8 cellular contexts compared by ENCODE assay signal in the genomic region with DNA sequence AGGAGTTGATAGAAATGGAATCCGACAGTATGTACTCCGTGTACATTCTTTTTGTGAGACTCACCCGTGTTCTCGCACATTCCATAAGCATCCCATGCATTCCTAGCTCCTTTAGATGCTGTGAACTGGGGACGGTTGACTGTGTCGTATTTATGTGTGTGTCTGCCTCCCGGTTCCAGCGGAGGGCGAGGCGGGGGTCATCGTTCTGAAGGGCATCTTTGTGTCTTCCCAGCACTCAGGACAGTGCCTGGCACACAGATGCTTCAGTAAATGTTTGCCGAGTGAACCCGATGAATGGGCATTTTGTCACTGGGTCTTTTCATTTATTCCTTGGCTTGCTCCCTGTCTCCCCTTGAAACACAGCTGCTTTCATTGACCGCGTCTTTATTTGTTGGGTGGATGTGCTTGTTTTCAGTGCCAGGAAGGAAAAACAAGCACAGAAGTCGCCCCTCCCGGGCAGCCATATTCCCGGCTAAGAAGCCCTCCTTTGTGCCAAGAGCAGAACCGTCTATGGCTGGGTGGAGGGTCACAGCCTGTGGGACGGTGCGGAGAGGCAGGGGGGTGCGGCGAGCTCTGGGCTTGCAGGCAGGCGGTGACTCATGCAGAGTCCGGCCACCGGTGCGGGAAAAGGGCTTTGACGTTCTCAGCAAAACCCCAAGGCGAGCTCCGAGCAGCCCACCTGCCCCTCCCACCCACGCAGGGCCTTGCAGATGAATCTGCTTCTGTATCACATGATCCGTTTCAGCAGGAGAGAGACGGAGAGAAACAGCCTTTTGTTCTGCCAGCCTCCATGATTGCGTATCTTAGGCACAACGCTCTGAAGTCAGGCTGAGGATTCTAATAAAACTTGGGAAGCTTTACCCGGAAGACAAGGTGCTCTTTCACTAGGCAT. TPM values are rescaled to one million over a fixed set of nuclear protein-coding genes. Genes with fewer than 3 reads are reported as not detected.
A peak's percentile ranks its signal among the peaks of the same experiment; 100 is the strongest.
DNase-seq lines count a peak whose midpoint lies in the region; ATAC-seq, FAIRE-seq and TF ChIP-seq lines count a peak whose summit lies in the region.

No MANE protein-coding gene starts in this region.

- peak overlapping the region; percentile 45 for H3K4me3 ChIP-seq in AG04450 (ENCODE audit: low read depth, low read length)
- H3K4me3 ChIP-seq in endothelial cell of umbilical vein (replicated peaks in 1 of 3; ENCODE audit: insufficient read depth in 1 of 3, low read depth in 1 of 3, low read length in 3 of 3), result no peak overlapping the region
- H3K4me3 ChIP-seq in mucosa of rectum (ENCODE audit: low read length in 2 of 2), result peak overlapping the region; percentile 52 to 64

- H2AFZ ChIP-seq in endothelial cell of umbilical vein (ENCODE audit: low read depth, low read length), result no peak overlapping the region

- intact Hi-C loops in endothelial cell of umbilical vein (cut with micrococcal nuclease), result no loop called here

- no peaks in the 10 kb centered on the region for H3K79me2 ChIP-seq in endothelial cell of umbilical vein (ENCODE audit: control insufficient read depth, insufficient read depth, low read length)

- H3K4me3 Mint-ChIP-seq in activated CD8-positive, alpha-beta memory T cell treated with anti-CD3 and anti-CD28 coated beads, Interleukin-2, amount 10 ng/mL, durations not matched to agents 7 days and 5 days, result no peak overlapping the region

- H3K36me3 ChIP-seq in endothelial cell of umbilical vein (ENCODE audit: control insufficient read depth in 2 of 2, extremely low read depth in 1 of 2, insufficient read depth in 2 of 2, low read length in 2 of 2) (no peaks in the 10 kb centered on the region), mucosa of rectum (ENCODE audit: control insufficient read depth in 2 of 2, insufficient read depth in 2 of 2, low read length in 2 of 2) (no peaks in the 10 kb centered on the region)

- H3K27ac ChIP-seq in AG04450 (ENCODE audit: low read depth, low read length) (peak overlapping the region; percentile 95), endothelial cell of umbilical vein (ENCODE audit: insufficient read depth, low read depth, low read length) (no peak overlapping the region), mucosa of rectum (ENCODE audit: low read depth in 2 of 2, low read length in 2 of 2) (no peak overlapping the region)

- no peaks in the 10 kb centered on the region for H4K20me1 ChIP-seq in endothelial cell of umbilical vein (replicated peaks; ENCODE audit: control insufficient read depth, extremely low read depth, insufficient read depth, low read length)

- H3K9me3 Mint-ChIP-seq in activated CD8-positive, alpha-beta memory T cell treated with anti-CD3 and anti-CD28 coated beads, Interleukin-2, amount 10 ng/mL, durations not matched to agents 7 days and 5 days (ENCODE audit: low read depth), result no peaks in the 10 kb centered on the region

- peaks cover 4% of the 10 kb centered on the region; the same call in 1 of the 2 replicates for H3K9me3 ChIP-seq in AG04450 (ENCODE audit: control insufficient read depth, insufficient read depth, low read length)
- H3K9me3 ChIP-seq in endothelial cell of umbilical vein (replicated peaks; ENCODE audit: control insufficient read depth, insufficient read depth, low read length), result no peaks in the 10 kb centered on the region
- H3K9me3 ChIP-seq in mucosa of rectum (ENCODE audit: control insufficient read depth in 2 of 2, low read length in 2 of 2), result no peaks in the 10 kb centered on the region

- peaks cover 10% of the 10 kb centered on the region for H3K4me1 Mint-ChIP-seq in activated CD8-positive, alpha-beta memory T cell treated with anti-CD3 and anti-CD28 coated beads, Interleukin-2, amount 10 ng/mL, durations not matched to agents 7 days and 5 days

- CTCF ChIA-PET in AG04450 (lab: Charles Lee) (interaction anchor here (0.6 to 6.8 kb wide), 7 partner anchors 10 to 259 kb away, joined by 3 to 119 read pairs (median 6); partner anchors contain the start of gene TUBB2A), endothelial cell of umbilical vein (lab: Charles Lee) (interaction anchor here (1.1 to 2.9 kb wide), 4 partner anchors 17 to 91 kb away, joined by 3 to 15 read pairs (median 9); partner anchors contain the start of gene TUBB2A)
- CTCF ChIA-PET in activated CD8-positive, alpha-beta memory T cell treated with anti-CD3 and anti-CD28 coated beads, Interleukin-2, amount 10 ng/mL, durations not matched to agents 7 days and 5 days (lab: Charles Lee), result interaction anchor here (0.8 to 1.3 kb wide), 4 partner anchors 10 to 127 kb away, joined by 3 read pairs; no protein-coding TSS in a partner anchor

- POLR2A ChIA-PET in AG04450 (lab: Yijun Ruan, JAX) (interaction anchor here (0.6 to 1.7 kb wide), 12 partner anchors 10 to 691 kb away, joined by 3 to 10 read pairs (median 4); partner anchors contain the start of genes PSMG4 and TUBB2A), endothelial cell of umbilical vein (lab: Charles Lee) (no interaction called here)

- no peak overlapping the region for H3K9ac ChIP-seq in endothelial cell of umbilical vein (replicated peaks; ENCODE audit: extremely low read depth, insufficient read depth, low read length)
- H3K9ac ChIP-seq in mucosa of rectum (ENCODE audit: low read depth in 1 of 2, low read length in 2 of 2), result peak overlapping the region; percentile 47

- H3K27ac Mint-ChIP-seq in activated CD8-positive, alpha-beta memory T cell treated with anti-CD3 and anti-CD28 coated beads, Interleukin-2, amount 10 ng/mL, durations not matched to agents 7 days and 5 days, result no peak overlapping the region

- no peak for ATAC-seq in activated CD8-positive, alpha-beta memory T cell treated with anti-CD3 and anti-CD28 coated beads, Interleukin-2, amount 10 ng/mL, durations not matched to agents 7 days and 5 days

- no peaks in the 10 kb centered on the region for H3K36me3 Mint-ChIP-seq in activated CD8-positive, alpha-beta memory T cell treated with anti-CD3 and anti-CD28 coated beads, Interleukin-2, amount 10 ng/mL, durations not matched to agents 7 days and 5 days

- H3K27me3 ChIP-seq in AG04450 (ENCODE audit: control insufficient read depth, insufficient read depth, low read length), result peaks cover 4% of the 10 kb centered on the region
- peaks cover 18 to 22% of the 10 kb centered on the region in 2 experiments for H3K27me3 ChIP-seq in endothelial cell of umbilical vein (ENCODE audit: control insufficient read depth in 2 of 2, insufficient read depth in 2 of 2, low read length in 2 of 2)
- H3K27me3 ChIP-seq in mucosa of rectum (ENCODE audit: control insufficient read depth in 2 of 2, insufficient read depth in 2 of 2, low read length in 2 of 2), result peaks cover 3 to 5% of the 10 kb centered on the region in 2 donors

- H3K4me2 ChIP-seq in endothelial cell of umbilical vein (ENCODE audit: insufficient read depth, low read length), result peak overlapping the region; percentile 23

- H3K27me3 Mint-ChIP-seq in activated CD8-positive, alpha-beta memory T cell treated with anti-CD3 and anti-CD28 coated beads, Interleukin-2, amount 10 ng/mL, durations not matched to agents 7 days and 5 days, result peaks cover 57% of the 10 kb centered on the region

- peak; percentile 87 for DNase-seq in AG04450 (ENCODE audit: low read depth, low spot score)
- peak; percentile 12 to 49 for DNase-seq in NCI-H526 (lab: John Stamatoyannopoulos, UW)
- DNase-seq in endothelial cell of umbilical vein (ENCODE audit: low read depth, low spot score), result peak; percentile 50
- DNase-seq in GM10266 (ENCODE audit: extremely low spot score), result no peak
- DNase-seq in NCI-H1694 (lab: John Stamatoyannopoulos, UW), result no peak
- DNase-seq in NCI-H187 treated with DMSO at 0.1 percent for 48 hours (lab: John Stamatoyannopoulos, UW), result no peak
- DNase-seq in activated CD8-positive, alpha-beta memory T cell treated with anti-CD3 and anti-CD28 coated beads, Interleukin-2, amount 10 ng/mL, durations not matched to agents 7 days and 5 days, result no peak

- TF ChIP-seq CTCF in AG04450 (IDR thresholded peaks at IDR 0.05; ENCODE audit: low read depth, low read length) (no peak), endothelial cell of umbilical vein (IDR thresholded peaks at IDR 0.05; ENCODE audit: extremely low read depth in 1 of 2, insufficient read depth in 1 of 2, low read depth in 1 of 2, low read length in 2 of 2) (no peak), GM10266 (IDR thresholded peaks at IDR 0.05; ENCODE audit: control insufficient read depth, insufficient read depth, low read depth, missing control alignments) (no peak)

- dilution Hi-C loops in endothelial cell of umbilical vein (cut with MboI; ENCODE audit: extremely low pct_ligation_motif_present, low sequenced_read_pairs), result no loop called here

- FAIRE-seq in endothelial cell of umbilical vein (lab: Jason Lieb, UNC), result no peak

- no peaks in the 10 kb centered on the region for H3K9me1 ChIP-seq in endothelial cell of umbilical vein (replicated peaks; ENCODE audit: control insufficient read depth, extremely low read depth, insufficient read depth, low read length)

- no TSS peak for BruUV-seq in endothelial cell of umbilical vein (replicated peaks; lab: Mats Ljungman, UMichigan)

- H3K4me1 ChIP-seq in endothelial cell of umbilical vein (ENCODE audit: control insufficient read depth, extremely low read depth, insufficient read depth, low read length) (no peaks in the 10 kb centered on the region), mucosa of rectum (ENCODE audit: control insufficient read depth in 2 of 2, insufficient read depth in 2 of 2, low read length in 2 of 2) (peaks cover 11 to 13% of the 10 kb centered on the region in 2 donors)

- no peak for TF ChIP-seq POLR2A in endothelial cell of umbilical vein (IDR thresholded peaks at IDR 0.05; ENCODE audit: low read depth, low read length)

RNA-seq across cellular contexts. Expression of gene PSMG4, which starts 11.2 kb away (rescaled TPM):
- 15.3 and 15.8 TPM in 2 replicates for polyA plus RNA-seq in AG04450 (2011; rRNA removed)
- 9.1 and 11.5 TPM in 2 replicates for polyA minus RNA-seq in AG04450 (2011; rRNA and poly(A)+ RNA removed)
- total RNA-seq in endothelial cell of umbilical vein, result 31.1 and 31.4 TPM in 2 replicates
- polyA plus RNA-seq in endothelial cell of umbilical vein, result 46.0 and 72.2 TPM in 2 replicates
- polyA plus RNA-seq in endothelial cell of umbilical vein (2011; cell fraction: cytosol; rRNA removed), result 31.6 and 37.9 TPM in 2 replicates
- 17.1 and 18.3 TPM in 2 replicates for polyA plus RNA-seq in endothelial cell of umbilical vein (2011; cell fraction: nucleus; rRNA removed)
- polyA plus RNA-seq in endothelial cell of umbilical vein (2012), result 26.1 and 26.2 TPM in 2 replicates
- polyA minus RNA-seq in endothelial cell of umbilical vein, result 18.5 and 20.7 TPM in 2 replicates
- polyA minus RNA-seq in endothelial cell of umbilical vein (2011; cell fraction: cytosol; rRNA and poly(A)+ RNA removed), result 18.9 TPM
- 11.0 and 11.1 TPM in 2 replicates for polyA minus RNA-seq in endothelial cell of umbilical vein (2011; cell fraction: nucleus; rRNA and poly(A)+ RNA removed)
- total RNA-seq in activated CD8-positive, alpha-beta memory T cell treated with anti-CD3 and anti-CD28 coated beads, Interleukin-2, amount 10 ng/mL, durations not matched to agents 7 days and 5 days, result 10 to 100 TPM; 24.4 TPM

RNA-seq across cellular contexts. Expression of gene TUBB2B, which starts 20.0 kb away (rescaled TPM):
- 4.7 and 6.1 TPM in 2 replicates for polyA plus RNA-seq in AG04450 (2011; rRNA removed)
- polyA minus RNA-seq in AG04450 (2011; rRNA and poly(A)+ RNA removed), result 4.6 and 10.3 TPM in 2 replicates
- total RNA-seq in endothelial cell of umbilical vein, result 3.6 and 8.3 TPM in 2 replicates
- polyA plus RNA-seq in endothelial cell of umbilical vein, result 5.1 and 7.8 TPM in 2 replicates
- 3.2 and 4.7 TPM in 2 replicates for polyA plus RNA-seq in endothelial cell of umbilical vein (2011; cell fraction: cytosol; rRNA removed)
- polyA plus RNA-seq in endothelial cell of umbilical vein (2011; cell fraction: nucleus; rRNA removed), result 1.9 and 2.5 TPM in 2 replicates
- 5.0 and 7.8 TPM in 2 replicates for polyA plus RNA-seq in endothelial cell of umbilical vein (2012)
- polyA minus RNA-seq in endothelial cell of umbilical vein, result 3.4 and 3.8 TPM in 2 replicates
- not detected for polyA minus RNA-seq in endothelial cell of umbilical vein (2011; cell fraction: cytosol; rRNA and poly(A)+ RNA removed)
- 0.67 and 1.1 TPM in 2 replicates for polyA minus RNA-seq in endothelial cell of umbilical vein (2011; cell fraction: nucleus; rRNA and poly(A)+ RNA removed)
- total RNA-seq in activated CD8-positive, alpha-beta memory T cell treated with anti-CD3 and anti-CD28 coated beads, Interleukin-2, amount 10 ng/mL, durations not matched to agents 7 days and 5 days, result not detected

Comparison
In these comparisons a context has a peak if more than half of its experiments do, and no peak if none do; other contexts are left out.
1. DNase-seq: peak in AG04450 (single experiment), NCI-H526 (2 of 2) and endothelial cell of umbilical vein (single experiment); none in GM10266 (single experiment), NCI-H1694 (single experiment), NCI-H187 treated with DMSO at 0.1 percent for 48 hours (single experiment) and activated CD8-positive, alpha-beta memory T cell treated with anti-CD3 and anti-CD28 coated beads, Interleukin-2, amount 10 ng/mL, durations not matched to agents 7 days and 5 days (single experiment).
2. H3K4me3 ChIP-seq: peak in AG04450 (single experiment) and mucosa of rectum (2 of 2); none in endothelial cell of umbilical vein (0 of 3).